Comparison of ENCODE assay signal across 24 cellular contexts in genomic region chr16:53741546-53741945, GRCh38.
"Had no signal": no experiment of that assay in that cellular context is flagged by ENCODE, and none has a peak within 500 bp of the region (broad histone marks: within the 10 kb centered on the region; RNA-seq: fewer than 3 reads in every experiment).

No MANE protein-coding gene starts in this region.

- H3K27ac Mint-ChIP-seq: endodermal cell; stimulated activated memory B cell treated with anti-CD40 and anti-IgM and Interleukin-4, amounts not matched to agents 10 μg/mL and 1 μg/mL and 100 μg/mL, for 72 hours; stimulated activated naive CD8-positive, alpha-beta T cell treated with anti-CD3 and anti-CD28 coated beads, Interleukin-15, Interleukin-2, amounts not matched to agents 100 ng/mL and 50 ng/mL, for 24 hours had no signal

- ATAC-seq: esophagus mucosa; gastrocnemius medialis; lower lobe of right lung; naive thymus-derived CD4-positive, alpha-beta T cell; psoas muscle; sciatic nerve; stimulated activated memory B cell treated with anti-CD40 and anti-IgM and Interleukin-4, amounts not matched to agents 10 μg/mL and 1 μg/mL and 100 μg/mL, for 72 hours had no signal

- H3K4me3 Mint-ChIP-seq: endodermal cell; naive thymus-derived CD4-positive, alpha-beta T cell; nephron progenitor cell; stimulated activated memory B cell treated with anti-CD40 and anti-IgM and Interleukin-4, amounts not matched to agents 10 μg/mL and 1 μg/mL and 100 μg/mL, for 72 hours; stimulated activated naive CD8-positive, alpha-beta T cell treated with anti-CD3 and anti-CD28 coated beads, Interleukin-15, Interleukin-2, amounts not matched to agents 100 ng/mL and 50 ng/mL, for 24 hours had no signal

- H3K27me3 ChIP-seq: gastrocnemius medialis, neutrophil, spleen, tibial artery, upper lobe of left lung, uterus had no signal

- H3K27me3 Mint-ChIP-seq: naive thymus-derived CD4-positive, alpha-beta T cell; stimulated activated memory B cell treated with anti-CD40 and anti-IgM and Interleukin-4, amounts not matched to agents 10 μg/mL and 1 μg/mL and 100 μg/mL, for 72 hours; stimulated activated naive CD8-positive, alpha-beta T cell treated with anti-CD3 and anti-CD28 coated beads, Interleukin-15, Interleukin-2, amounts not matched to agents 100 ng/mL and 50 ng/mL, for 24 hours had no signal

- H3K27ac ChIP-seq: coronary artery, gastrocnemius medialis, left ventricle myocardium inferior, lower lobe of right lung, neutrophil, psoas muscle, spleen, tibial artery, upper lobe of left lung, uterus had no signal

- DNase-seq: effector CD4-positive, alpha-beta T cell; endodermal cell; gastrocnemius medialis; islet precursor cell; left ventricle myocardium inferior; lower lobe of right lung; mesenchymal stem cell; naive thymus-derived CD4-positive, alpha-beta T cell; nephron progenitor cell; psoas muscle; retina; spleen; stimulated activated CD4-positive, alpha-beta T cell treated with anti-CD3 and anti-CD28 coated beads, Interleukin-15, amount 100 ng/mL, for 24 hours; stimulated activated CD4-positive, alpha-beta T cell treated with anti-CD3 and anti-CD28 coated beads, Interleukin-1b, Interleukin-23, amount 100 ng/mL, for 48 hours; stimulated activated CD4-positive, alpha-beta T cell treated with anti-CD3 and anti-CD28 coated beads, Interleukin-4, amount 100 ng/mL, for 24 hours; tibial artery; upper lobe of left lung; uterus had no signal

- H3K9me3 Mint-ChIP-seq: endodermal cell; naive thymus-derived CD4-positive, alpha-beta T cell; nephron progenitor cell; stimulated activated memory B cell treated with anti-CD40 and anti-IgM and Interleukin-4, amounts not matched to agents 10 μg/mL and 1 μg/mL and 100 μg/mL, for 72 hours; stimulated activated naive CD8-positive, alpha-beta T cell treated with anti-CD3 and anti-CD28 coated beads, Interleukin-15, Interleukin-2, amounts not matched to agents 100 ng/mL and 50 ng/mL, for 24 hours had no signal
